1 cellular context compared by ENCODE assay signal in the genomic region with DNA sequence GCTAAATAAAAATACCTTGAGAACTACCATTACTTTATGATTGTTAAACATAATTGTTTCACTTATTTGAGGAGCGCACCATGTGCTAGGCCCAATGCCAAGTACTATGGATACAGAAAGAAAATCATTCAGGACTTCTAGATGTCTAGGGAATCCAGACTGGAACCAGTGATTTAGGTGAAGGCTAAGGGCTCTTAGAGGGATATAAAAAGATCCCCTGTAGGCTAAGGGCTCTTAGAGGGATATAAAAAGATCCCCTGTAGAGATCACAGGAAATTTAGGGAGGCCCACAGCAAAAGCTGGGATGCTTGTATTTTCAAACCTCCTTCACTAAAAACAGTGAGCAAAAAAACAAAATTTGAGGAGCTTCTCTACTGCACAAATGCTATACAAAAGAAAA.
TF ChIP-seq lines count a peak whose summit lies in the region.

No MANE protein-coding gene starts in this region.

TF ChIP-seq in HEK293, 187 proteins besides CTCF, POLR2A, EP300 and RAD21 (continued from another document):
- no peak for TF ChIP-seq ZNF148 (tag by site-specific recombination; IDR thresholded peaks at IDR 0.05; ENCODE audit: borderline replicate concordance)
- TF ChIP-seq ZBTB8A (tag by site-specific recombination; IDR thresholded peaks at IDR 0.05): peak; percentile 14; the same call in 1 of the 2 replicates
- TF ChIP-seq ELK4 (IDR thresholded peaks at IDR 0.05; ENCODE audit: borderline replicate concordance, low read depth, low read length): no peak
- TF ChIP-seq ZNF423 (tag by site-specific recombination; IDR thresholded peaks at IDR 0.05): 0 out of 2 replicates have a peak, but pooled peaks have one; percentile 26
